ENCODE assay signal across 17 cellular contexts in the genomic region with DNA sequence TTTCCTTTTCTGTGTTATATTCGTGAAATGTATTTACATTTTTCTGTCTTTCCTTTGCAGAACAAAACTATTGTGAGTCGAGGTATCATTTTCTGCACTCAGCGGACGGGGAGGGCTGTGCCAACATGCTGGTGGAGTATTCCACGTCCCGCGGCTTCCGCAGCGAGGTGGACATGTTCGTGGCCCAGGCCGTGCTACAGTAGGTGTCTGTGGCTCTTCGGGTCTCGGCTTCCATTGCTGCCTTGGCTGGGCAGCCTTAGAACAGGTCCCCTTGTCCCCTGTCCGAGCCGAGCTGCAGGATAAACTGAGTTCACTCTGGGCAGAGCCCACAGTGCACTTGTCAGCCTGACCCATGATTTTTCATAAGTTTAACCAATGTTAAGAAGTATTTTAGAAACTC.
"Had no signal": no experiment of that assay in that cellular context is flagged by ENCODE, and none has a peak within 500 bp of the region (broad histone marks: within the 10 kb centered on the region; RNA-seq: fewer than 3 reads in every experiment).

No MANE protein-coding gene starts in this region.

- H3K27me3 ChIP-seq: colonic mucosa, heart left ventricle, pancreas, right lobe of liver had no signal

- H3K4me1 ChIP-seq: colonic mucosa had no signal

- H3K27ac Mint-ChIP-seq: nephron; stimulated activated memory B cell treated with anti-CD40 and anti-IgM and Interleukin-4, amounts not matched to agents 10 μg/mL and 1 μg/mL and 100 μg/mL, for 72 hours; type B pancreatic cell had no signal

- H3K4me3 Mint-ChIP-seq: nephron; stimulated activated memory B cell treated with anti-CD40 and anti-IgM and Interleukin-4, amounts not matched to agents 10 μg/mL and 1 μg/mL and 100 μg/mL, for 72 hours; type B pancreatic cell had no signal

- H3K9me3 Mint-ChIP-seq: nephron, type B pancreatic cell had no signal

- H3K4me3 ChIP-seq: colonic mucosa, heart left ventricle, pancreas, right lobe of liver had no signal

- H3K27ac ChIP-seq: colonic mucosa, heart left ventricle, pancreas, right lobe of liver had no signal

- ATAC-seq: heart left ventricle; pancreas; right lobe of liver; stimulated activated memory B cell treated with anti-CD40 and anti-IgM and Interleukin-4, amounts not matched to agents 10 μg/mL and 1 μg/mL and 100 μg/mL, for 72 hours had no signal

- H3K9me3 ChIP-seq: colonic mucosa, heart left ventricle, pancreas, right lobe of liver had no signal

- H3K27me3 Mint-ChIP-seq: progenitor cell of endocrine pancreas; stimulated activated memory B cell treated with anti-CD40 and anti-IgM and Interleukin-4, amounts not matched to agents 10 μg/mL and 1 μg/mL and 100 μg/mL, for 72 hours; type B pancreatic cell had no signal

- H3K4me1 Mint-ChIP-seq: nephron had no signal

- DNase-seq: colonic mucosa; dermis blood vessel endothelial cell; erythroblast; foreskin melanocyte; hippocampal formation; kidney glomerular epithelial cell; occipital lobe; right lobe of liver; stimulated activated CD4-positive, alpha-beta T cell treated with anti-CD3 and anti-CD28 coated beads, Interleukin-15, amount 100 ng/mL, for 24 hours; stimulated activated CD4-positive, alpha-beta T cell treated with anti-CD3 and anti-CD28 coated beads, Interleukin-1b, Interleukin-23, amount 100 ng/mL, for 48 hours; stimulated activated CD4-positive, alpha-beta T cell treated with anti-CD3 and anti-CD28 coated beads, Interleukin-4, amount 100 ng/mL, for 24 hours had no signal
